Comparison of ENCODE assay signal across 5 cellular contexts in the genomic region with DNA sequence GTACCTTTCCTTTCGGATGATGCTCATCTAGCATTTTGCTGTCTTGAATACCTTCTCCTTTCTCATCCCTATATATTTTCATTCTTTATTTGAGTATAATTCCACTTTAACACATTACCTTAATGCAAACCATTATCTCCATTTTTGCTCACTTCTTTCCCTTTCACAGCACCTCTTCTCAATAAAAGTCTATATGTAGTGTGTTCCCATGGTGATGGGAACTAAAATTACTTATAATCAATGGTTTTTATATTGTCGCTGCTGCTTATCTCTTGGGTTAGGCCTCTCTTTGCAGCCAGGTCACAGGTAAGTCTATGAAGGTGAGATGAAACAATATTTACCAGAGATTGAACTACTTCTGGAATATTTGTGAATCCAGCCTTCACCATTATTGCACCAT.
"Had no signal": no experiment of that assay in that cellular context is flagged by ENCODE, and none has a peak within 500 bp of the region (broad histone marks: within the 10 kb centered on the region; RNA-seq: fewer than 3 reads in every experiment).

No MANE protein-coding gene starts in this region.

- H2AFZ ChIP-seq: GM23338 had no signal

- DNase-seq: H9, HCEC 1CT, IMR-90, KBM-7 had no signal

- H3K4me3 ChIP-seq: GM23338 had no signal

- H3K4me2 ChIP-seq: GM23338 had no signal
